In genomic region chr7:10577866-10578374, GRCh38 we compare ENCODE assay signal across 8 cellular contexts.
"Had no signal": no experiment of that assay in that cellular context is flagged by ENCODE, and none has a peak within 500 bp of the region (broad histone marks: within the 10 kb centered on the region; RNA-seq: fewer than 3 reads in every experiment).

No MANE protein-coding gene starts in this region.

- H3K4me3 ChIP-seq: GM23338, HAP-1 had no signal

- ATAC-seq: GM23338, HCT116, HepG2 had no signal

- DNase-seq: H7, HFFc6 had no signal

- H3K36me3 ChIP-seq: HAP-1 had no signal

- H3K4me1 ChIP-seq: HAP-1 had no signal

- H3K4me2 ChIP-seq: GM23338 had no signal

- H3K9me3 ChIP-seq: HAP-1 had no signal

- FAIRE-seq: H1, HepG2 had no signal

- H2AFZ ChIP-seq: GM23338 had no signal

- H3K27ac ChIP-seq: HL-60 had no signal
